ENCODE assay signal across 8 cellular contexts in the genomic region with DNA sequence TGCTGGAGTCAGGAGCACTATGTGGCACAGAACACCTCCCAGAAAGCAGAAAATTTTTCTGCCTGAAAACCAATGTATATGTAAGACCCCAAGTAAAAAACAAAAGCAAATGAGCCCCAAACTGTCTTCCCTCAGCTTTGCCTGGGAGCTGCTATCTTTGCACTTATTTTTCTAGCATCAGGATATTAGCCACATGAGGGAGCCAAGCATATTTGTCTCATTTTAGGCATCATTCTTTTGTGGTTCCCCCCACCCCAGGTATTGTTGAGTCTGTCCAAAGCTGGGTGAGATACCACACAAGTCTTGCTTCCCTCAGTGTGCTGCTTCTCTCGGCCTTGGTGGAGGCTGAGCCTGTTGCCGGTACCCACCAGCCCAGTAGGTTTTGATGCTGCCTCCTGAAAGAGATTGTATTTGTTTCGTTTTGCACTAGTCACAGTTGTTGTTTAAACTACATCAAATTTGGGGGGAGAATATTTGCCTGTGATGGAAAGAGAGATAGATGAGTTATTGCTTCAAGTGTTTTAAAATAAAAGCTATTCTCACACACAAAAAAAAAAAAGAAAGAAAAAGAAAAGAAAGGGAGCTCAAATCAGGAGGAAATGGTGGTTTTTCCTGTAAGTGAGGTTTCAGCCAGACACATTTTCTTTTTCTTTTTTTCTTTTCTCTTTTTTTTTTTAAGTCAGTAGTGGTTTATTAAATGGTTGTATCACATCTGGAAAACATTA. TPM values are rescaled to one million over a fixed set of nuclear protein-coding genes. Genes with fewer than 3 reads are reported as not detected.
DNase-seq lines count a peak whose midpoint lies in the region; ATAC-seq and TF ChIP-seq lines count a peak whose summit lies in the region.

No MANE protein-coding gene starts in this region.

- H3K4me3 Mint-ChIP-seq in activated T-cell treated with anti-CD3 and anti-CD28 coated beads, Interleukin-2, amount 50 U/mL, for 24 hours, result peak overlapping the region; percentile 64
- peak overlapping the region; percentile 5 for H3K4me3 Mint-ChIP-seq in mesothelial cell of epicardium

- no peaks in the 10 kb centered on the region for H3K27me3 ChIP-seq in upper lobe of right lung

- no peak for ATAC-seq in upper lobe of right lung
- ATAC-seq in HG03442 (IDR thresholded peaks at IDR 0.05; ENCODE audit: unreplicated experiment), result no peak

- intact Hi-C loops in upper lobe of right lung (cut with DNase I), result no loop called here

- no peak overlapping the region for H3K4me3 ChIP-seq in upper lobe of right lung

- DNase-seq in stimulated activated naive CD4-positive, alpha-beta T cell (lab: John Stamatoyannopoulos, UW), result peak in 4 of 6 experiments; percentile 1 to 72 (median 57)
- DNase-seq in stimulated activated naive CD4-positive, alpha-beta T cell treated with Interleukin-2 at 50 U/mL for 16 hours (lab: John Stamatoyannopoulos, UW), result no peak
- DNase-seq in activated T-cell treated with anti-CD3 and anti-CD28 coated beads, Interleukin-2, amount 50 U/mL, for 24 hours, result peak; percentile 46
- DNase-seq in mesothelial cell of epicardium (ENCODE audit: low spot score in 2 of 2, unreplicated experiment in 2 of 2) (no peak), upper lobe of right lung (no peak), amniotic stem cell (lab: John Stamatoyannopoulos, UW) (no peak), GDM1 (lab: John Stamatoyannopoulos, UW) (no peak)

- no peaks in the 10 kb centered on the region for H3K9me3 Mint-ChIP-seq in activated T-cell treated with anti-CD3 and anti-CD28 coated beads, Interleukin-2, amount 50 U/mL, for 24 hours
- H3K9me3 Mint-ChIP-seq in mesothelial cell of epicardium, result no peaks in the 10 kb centered on the region

- no peaks in the 10 kb centered on the region for H3K9me3 ChIP-seq in upper lobe of right lung

- TF ChIP-seq CTCF in mesothelial cell of epicardium (IDR thresholded peaks at IDR 0.05; ENCODE audit: unreplicated experiment) (no peak), upper lobe of right lung (IDR thresholded peaks at IDR 0.05) (no peak)

- peaks cover 45% of the 10 kb centered on the region for H3K4me1 Mint-ChIP-seq in activated T-cell treated with anti-CD3 and anti-CD28 coated beads, Interleukin-2, amount 50 U/mL, for 24 hours (ENCODE audit: low read depth)
- H3K4me1 Mint-ChIP-seq in mesothelial cell of epicardium, result peaks cover 16% of the 10 kb centered on the region

- H3K4me1 ChIP-seq in upper lobe of right lung, result no peaks in the 10 kb centered on the region

- H3K27ac ChIP-seq in upper lobe of right lung, result peak overlapping the region; percentile 20

- H3K36me3 Mint-ChIP-seq in activated T-cell treated with anti-CD3 and anti-CD28 coated beads, Interleukin-2, amount 50 U/mL, for 24 hours (ENCODE audit: low read depth), result no peaks in the 10 kb centered on the region
- peaks cover 5% of the 10 kb centered on the region for H3K36me3 Mint-ChIP-seq in mesothelial cell of epicardium

- no peaks in the 10 kb centered on the region for H3K27me3 Mint-ChIP-seq in activated T-cell treated with anti-CD3 and anti-CD28 coated beads, Interleukin-2, amount 50 U/mL, for 24 hours
- H3K27me3 Mint-ChIP-seq in mesothelial cell of epicardium (ENCODE audit: low read depth), result no peaks in the 10 kb centered on the region

- H3K27ac Mint-ChIP-seq in activated T-cell treated with anti-CD3 and anti-CD28 coated beads, Interleukin-2, amount 50 U/mL, for 24 hours, result peak overlapping the region; percentile 93
- H3K27ac Mint-ChIP-seq in mesothelial cell of epicardium, result peak overlapping the region; percentile 82

- H3K36me3 ChIP-seq in upper lobe of right lung, result no peaks in the 10 kb centered on the region

RNA-seq across cellular contexts. Expression of gene SLC4A8, which starts 58.3 kb away (rescaled TPM):
- total RNA-seq in mesothelial cell of epicardium, result 17.5 to 21.2 TPM (median 17.6 TPM) in 3 replicates
- 2.5 TPM for total RNA-seq in upper lobe of right lung

Comparison
In these comparisons a context has a peak if more than half of its experiments do, and no peak if none do; other contexts are left out.
1. DNase-seq: peak in stimulated activated naive CD4-positive, alpha-beta T cell (4 of 6) and activated T-cell treated with anti-CD3 and anti-CD28 coated beads, Interleukin-2, amount 50 U/mL, for 24 hours (single experiment); none in stimulated activated naive CD4-positive, alpha-beta T cell treated with Interleukin-2 at 50 U/mL for 16 hours (single experiment), mesothelial cell of epicardium (0 of 2), upper lobe of right lung (single experiment), amniotic stem cell (single experiment) and GDM1 (single experiment).